Comparison of ENCODE assay signal across 26 cellular contexts in the genomic region with DNA sequence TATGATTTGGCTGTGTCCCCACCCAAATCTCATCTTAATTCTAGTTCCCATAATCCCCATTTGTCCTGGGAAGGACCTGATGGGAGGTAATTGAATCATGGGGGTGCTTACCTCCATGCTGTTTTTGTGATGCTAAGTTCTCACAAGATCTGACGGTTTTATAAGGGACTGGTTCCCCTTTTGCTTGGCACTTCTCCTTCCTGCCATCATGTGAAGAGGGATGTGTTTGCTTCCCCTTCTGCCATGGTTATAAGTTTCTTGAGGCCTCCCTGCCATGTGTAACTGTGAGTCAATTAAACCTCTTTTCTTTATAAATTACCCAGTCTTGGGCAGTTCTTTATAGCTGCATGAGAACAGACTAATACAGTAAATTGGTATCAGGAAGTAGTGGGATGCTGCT.
DNase-seq lines count a peak whose midpoint lies in the region; ATAC-seq and TF ChIP-seq lines count a peak whose summit lies in the region.
"Had no signal": no experiment of that assay in that cellular context is flagged by ENCODE, and none has a peak within 500 bp of the region (broad histone marks: within the 10 kb centered on the region; RNA-seq: fewer than 3 reads in every experiment).

No MANE protein-coding gene starts in this region.

- TF ChIP-seq CTCF in right atrium auricular region (IDR thresholded peaks at IDR 0.05) (no peak), heart left ventricle (IDR thresholded peaks at IDR 0.05) (no peak)

- DNase-seq in SIG-M5 treated with dmso at 0.1 percent for 504 hours (lab: John Stamatoyannopoulos, UW; ENCODE audit: unreplicated experiment) (peak; percentile 41), SIG-M5 (lab: John Stamatoyannopoulos, UW) (no peak), NOMO-1 (lab: John Stamatoyannopoulos, UW; ENCODE audit: unreplicated experiment in 2 of 2) (peak; percentile 6 to 43), SKM-1 treated with dmso at 0.1 percent for 144 hours (lab: John Stamatoyannopoulos, UW; ENCODE audit: unreplicated experiment) (peak; percentile 58), right atrium auricular region (ENCODE audit: low spot score) (no peak), NCI-H526 treated with DMSO at 0.1 percent for 48 hours (lab: John Stamatoyannopoulos, UW) (no peak), heart left ventricle (no peak)
- DNase-seq: BE2C; CD8-positive, alpha-beta memory T cell; DMS 273 treated with DMSO at 0.1 percent for 48 hours; DMS79; EL; GF-D8; H9; MM.1S; NCI-H1105 treated with DMSO at 0.1 percent for 48 hours; NCI-H146; NCI-H1930; NCI-H2107; NCI-H524 treated with DMSO at 0.1 percent for 48 hours; NCI-H82; PC-3 had no signal

- intact Hi-C loops in heart left ventricle (cut with DNase I) = no loop called here

- H3K27me3 ChIP-seq in right atrium auricular region = no peaks in the 10 kb centered on the region
- peaks cover 0 to 4% (median 0%) of the 10 kb centered on the region in 9 donors for H3K27me3 ChIP-seq in heart left ventricle
- H3K27me3 ChIP-seq: BE2C, SJSA1 had no signal

- no peak for TF ChIP-seq POLR2A in heart left ventricle (IDR thresholded peaks at IDR 0.05)

- H3K27ac ChIP-seq in right atrium auricular region (no peak overlapping the region), heart left ventricle (no peak overlapping the region)
- H3K27ac ChIP-seq: 22Rv1, SJSA1 had no signal

- peaks cover 0 to 9% of the 10 kb centered on the region in 2 donors for H3K9me3 ChIP-seq in right atrium auricular region
- peaks cover 0 to 24% (median 2%) of the 10 kb centered on the region in 12 donors for H3K9me3 ChIP-seq in heart left ventricle
- H3K9me3 ChIP-seq: BE2C, SJSA1 had no signal

- no peaks in the 10 kb centered on the region for H3K4me1 ChIP-seq in right atrium auricular region
- no peaks in the 10 kb centered on the region for H3K4me1 ChIP-seq in heart left ventricle
- H3K4me1 ChIP-seq: BE2C, SJSA1 had no signal

- 64 to 81% (median 70%) methylated on average over 1 of the region's 1 CpG for WGBS in heart left ventricle, 4 donors

- H3K4me3 ChIP-seq in right atrium auricular region = no peak overlapping the region
- H3K4me3 ChIP-seq in heart left ventricle = no peak overlapping the region
- H3K4me3 ChIP-seq: GM23338, K562, SJSA1 had no signal

- no peak for ATAC-seq in heart left ventricle
- ATAC-seq: GM23338, K562, PC-3 had no signal

- no peaks in the 10 kb centered on the region for H3K36me3 ChIP-seq in right atrium auricular region
- no peaks in the 10 kb centered on the region for H3K36me3 ChIP-seq in heart left ventricle
- H3K36me3 ChIP-seq: BE2C, SJSA1 had no signal

Comparison
In these comparisons a context has a peak if more than half of its experiments do, and no peak if none do; other contexts are left out.
1. DNase-seq: peak in SIG-M5 treated with dmso at 0.1 percent for 504 hours (single experiment), NOMO-1 (2 of 2) and SKM-1 treated with dmso at 0.1 percent for 144 hours (single experiment); none in SIG-M5 (single experiment), right atrium auricular region (single experiment), NCI-H526 treated with DMSO at 0.1 percent for 48 hours (single experiment) and heart left ventricle (0 of 5).